22 cellular contexts compared by ENCODE assay signal in the genomic region with DNA sequence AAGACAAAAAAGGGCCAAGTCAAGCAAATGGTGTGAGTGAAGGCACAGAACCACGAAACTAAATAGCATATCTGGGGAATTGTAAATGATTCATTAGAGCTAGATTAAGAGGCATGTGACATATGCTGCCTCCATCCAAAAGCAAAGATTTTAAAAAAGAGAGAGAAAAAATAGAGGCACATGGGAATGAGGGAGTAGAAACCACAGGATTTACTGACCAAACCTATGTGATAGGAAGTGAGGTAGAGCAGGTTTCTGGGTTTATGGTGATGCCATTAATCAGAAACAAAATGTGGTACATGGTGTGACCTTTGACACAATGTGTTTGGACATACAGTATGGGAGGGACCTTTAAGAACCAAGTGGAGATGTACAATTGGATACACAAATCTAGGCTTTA.
"Had no signal": no experiment of that assay in that cellular context is flagged by ENCODE, and none has a peak within 500 bp of the region (broad histone marks: within the 10 kb centered on the region; RNA-seq: fewer than 3 reads in every experiment).

No MANE protein-coding gene starts in this region.

- H3K27me3 ChIP-seq: ascending aorta, breast epithelium, esophagus squamous epithelium, right atrium auricular region, stomach, testis, upper lobe of right lung had no signal

- H3K4me1 ChIP-seq: breast epithelium, right atrium auricular region, testis had no signal

- H3K36me3 ChIP-seq: breast epithelium, lower lobe of right lung had no signal

- H3K4me3 ChIP-seq: ascending aorta, breast epithelium, esophagus squamous epithelium, lower lobe of right lung, right atrium auricular region, skin epidermis, stomach, testis, upper lobe of right lung had no signal

- H3K9me3 ChIP-seq: ascending aorta, breast epithelium, esophagus squamous epithelium, lower lobe of right lung, right atrium auricular region, stomach, testis, upper lobe of right lung had no signal

- H3K27ac ChIP-seq: ascending aorta, breast epithelium, esophagus squamous epithelium, lower lobe of right lung, right atrium auricular region, testis, upper lobe of right lung had no signal

- DNase-seq: activated CD4-positive, alpha-beta T cell treated with anti-CD3 and anti-CD28 coated beads, Interleukin-2, amount 10 ng/mL, durations not matched to agents 7 days and 5 days; activated CD8-positive, alpha-beta memory T cell treated with anti-CD3 and anti-CD28 coated beads, Interleukin-2, amount 50 U/mL, for 4 hours; activated naive CD4-positive, alpha-beta T cell treated with anti-CD3 and anti-CD28 coated beads, Interleukin-2, amount 10 ng/mL, durations not matched to agents 7 days and 5 days; activated T-cell treated with anti-CD3 and anti-CD28 coated beads, Interleukin-2, amount 50 U/mL, for 4 hours; cortex of kidney; effector CD4-positive, alpha-beta T cell; esophagus squamous epithelium; glutamatergic neuron; hypothalamus; islet precursor cell; lower lobe of right lung; occipital lobe; stimulated activated CD4-positive, alpha-beta T cell treated with anti-CD3 and anti-CD28 coated beads, Interleukin-4, amount 100 ng/mL, for 1 hour; stomach; T1000; testis; upper lobe of right lung had no signal

- ATAC-seq: activated CD4-positive, CD25-positive, alpha-beta regulatory T cell treated with anti-CD3 and anti-CD28 coated beads, Interleukin-2, amount 50 U/mL, for 24 hours; activated T-cell treated with anti-CD3 and anti-CD28 coated beads, Interleukin-2, amount 50 U/mL, for 4 hours; upper lobe of right lung had no signal
